ENCODE assay signal across 9 cellular contexts in genomic region chr1:44035726-44036408, GRCh38. TPM values are rescaled to one million over a fixed set of nuclear protein-coding genes. Genes with fewer than 3 reads are reported as not detected.
DNase-seq lines count a peak whose midpoint lies in the region; ATAC-seq and TF ChIP-seq lines count a peak whose summit lies in the region.
"Had no signal": no experiment of that assay in that cellular context is flagged by ENCODE, and none has a peak within 500 bp of the region (broad histone marks: within the 10 kb centered on the region; RNA-seq: fewer than 3 reads in every experiment).

No MANE protein-coding gene starts in this region.

- no peaks in the 10 kb centered on the region for H3K36me3 Mint-ChIP-seq in neural crest cell (ENCODE audit: low read depth)
- H3K36me3 Mint-ChIP-seq in endothelial cell (ENCODE audit: low read depth, unreplicated experiment), result no peaks in the 10 kb centered on the region
- H3K36me3 Mint-ChIP-seq in activated T-cell treated with anti-CD3 and anti-CD28 coated beads, Interleukin-2, amount 50 U/mL, for 24 hours (ENCODE audit: low read depth), result peaks cover 2% of the 10 kb centered on the region

- H3K9me3 ChIP-seq in BE2C (no peaks in the 10 kb centered on the region), PC-9 (ENCODE audit: insufficient read depth, low read depth) (no peaks in the 10 kb centered on the region)
- H3K9me3 ChIP-seq: BLaER1 treated with 17β-estradiol and CSF1 and Interleukin-3, amounts not matched to agents 10 nM and 100 nM had no signal

- intact Hi-C loops in PC-9 (cut with micrococcal nuclease; ENCODE audit: unreplicated experiment), result loop anchor here (1.0 to 10.0 kb wide), 6 partner anchors 31 to 769 kb away; partner anchors contain the start of genes BTBD19, DYNLT4, HYI and PLK3

- H3K27ac ChIP-seq in PC-9, result peak overlapping the region; percentile 20; the same call in 1 of the 2 replicates
- H3K27ac ChIP-seq: BLaER1 treated with 17β-estradiol and CSF1 and Interleukin-3, amounts not matched to agents 10 nM and 100 nM had no signal

- ATAC-seq in GM19395 (IDR thresholded peaks at IDR 0.05; ENCODE audit: unreplicated experiment) (no peak), HG03139 (IDR thresholded peaks at IDR 0.05; ENCODE audit: unreplicated experiment) (no peak)

- H3K4me1 Mint-ChIP-seq in neural crest cell (peaks cover 42% of the 10 kb centered on the region), endothelial cell (ENCODE audit: unreplicated experiment) (peaks cover 4% of the 10 kb centered on the region)
- H3K4me1 Mint-ChIP-seq in activated T-cell treated with anti-CD3 and anti-CD28 coated beads, Interleukin-2, amount 50 U/mL, for 24 hours (ENCODE audit: low read depth), result peaks cover 15% of the 10 kb centered on the region

- H3K4me1 ChIP-seq in BE2C, result peaks cover 8% of the 10 kb centered on the region
- peaks cover 29% of the 10 kb centered on the region for H3K4me1 ChIP-seq in PC-9 (replicated peaks; ENCODE audit: insufficient read depth)

- H3F3A ChIP-seq in PC-9 (ENCODE audit: insufficient read depth, low read depth), result peaks cover 32% of the 10 kb centered on the region; the same call in 1 of the 2 replicates

- H3K27me3 Mint-ChIP-seq in neural crest cell (ENCODE audit: low read depth), result no peaks in the 10 kb centered on the region
- peaks cover 11% of the 10 kb centered on the region for H3K27me3 Mint-ChIP-seq in endothelial cell (ENCODE audit: unreplicated experiment)
- H3K27me3 Mint-ChIP-seq in activated T-cell treated with anti-CD3 and anti-CD28 coated beads, Interleukin-2, amount 50 U/mL, for 24 hours, result peaks cover 4% of the 10 kb centered on the region

- no peak overlapping the region for H3K4me2 ChIP-seq in PC-9
- H3K4me2 ChIP-seq: BLaER1 treated with 17β-estradiol and CSF1 and Interleukin-3, amounts not matched to agents 10 nM and 100 nM had no signal

- H3K4me3 ChIP-seq in BE2C (ENCODE audit: low read depth, low read length) (no peak overlapping the region), PC-9 (no peak overlapping the region), epithelial cell of proximal tubule (ENCODE audit: low read depth, low read length) (no peak overlapping the region)
- H3K4me3 ChIP-seq: BLaER1 treated with 17β-estradiol and CSF1 and Interleukin-3, amounts not matched to agents 10 nM and 100 nM had no signal

- H3K27ac Mint-ChIP-seq in neural crest cell (ENCODE audit: unreplicated experiment), result no peak overlapping the region
- no peak overlapping the region for H3K27ac Mint-ChIP-seq in endothelial cell (ENCODE audit: unreplicated experiment)
- H3K27ac Mint-ChIP-seq in activated T-cell treated with anti-CD3 and anti-CD28 coated beads, Interleukin-2, amount 50 U/mL, for 24 hours, result no peak overlapping the region

- CTCF ChIA-PET in PC-9 (lab: Charles Lee), result interaction anchor here (1.0 to 2.5 kb wide), 4 partner anchors 13 to 273 kb away, joined by 3 to 25 read pairs (median 10); no protein-coding TSS in a partner anchor

- H3K36me3 ChIP-seq in BE2C, result no peaks in the 10 kb centered on the region
- H3K36me3 ChIP-seq in PC-9 (ENCODE audit: low read depth), result no peaks in the 10 kb centered on the region
- H3K36me3 ChIP-seq: BLaER1 treated with 17β-estradiol and CSF1 and Interleukin-3, amounts not matched to agents 10 nM and 100 nM had no signal

- POLR2A ChIA-PET in PC-9 (lab: Charles Lee; ENCODE audit: unreplicated experiment), result no interaction called here

- H3K4me3 Mint-ChIP-seq in neural crest cell (peak overlapping the region; percentile 61), endothelial cell (ENCODE audit: unreplicated experiment) (no peak overlapping the region)
- no peak overlapping the region for H3K4me3 Mint-ChIP-seq in activated T-cell treated with anti-CD3 and anti-CD28 coated beads, Interleukin-2, amount 50 U/mL, for 24 hours

- DNase-seq in BE2C (peak; percentile 43), PC-9 (no peak), epithelial cell of proximal tubule (ENCODE audit: low read depth) (no peak), neural crest cell (ENCODE audit: low read depth, low spot score) (no peak), endothelial cell (ENCODE audit: low spot score) (no peak)
- DNase-seq in activated T-cell treated with anti-CD3 and anti-CD28 coated beads, Interleukin-2, amount 50 U/mL, for 24 hours, result no peak

- TF ChIP-seq CTCF in BE2C (IDR thresholded peaks at IDR 0.05; ENCODE audit: low read depth, low read length) (peak; percentile 18), PC-9 (conservative IDR thresholded peaks at IDR 0.05) (no peak), epithelial cell of proximal tubule (conservative IDR thresholded peaks at IDR 0.05; ENCODE audit: low read depth, low read length) (peak; percentile 11), neural crest cell (conservative IDR thresholded peaks at IDR 0.05) (no peak), endothelial cell (IDR thresholded peaks at IDR 0.05; ENCODE audit: unreplicated experiment) (no peak)

- H4K20me1 ChIP-seq in PC-9 (ENCODE audit: insufficient read depth), result no peaks in the 10 kb centered on the region

- H2AFZ ChIP-seq in PC-9, result no peak overlapping the region

- no TSS peak for BruUV-seq in PC-9 (replicated peaks; lab: Mats Ljungman, UMichigan)

- 0 out of 2 replicates have a peak, but pooled peaks cover 3% of the 10 kb centered on the region for H3K79me2 ChIP-seq in PC-9 (ENCODE audit: low read depth)

- no peaks in the 10 kb centered on the region for H3K9me2 ChIP-seq in PC-9 (ENCODE audit: insufficient read depth)

- no peaks in the 10 kb centered on the region for H3K9me3 Mint-ChIP-seq in neural crest cell
- no peaks in the 10 kb centered on the region for H3K9me3 Mint-ChIP-seq in endothelial cell (ENCODE audit: unreplicated experiment)
- H3K9me3 Mint-ChIP-seq in activated T-cell treated with anti-CD3 and anti-CD28 coated beads, Interleukin-2, amount 50 U/mL, for 24 hours, result no peaks in the 10 kb centered on the region

- H3K27me3 ChIP-seq in BE2C (no peaks in the 10 kb centered on the region), PC-9 (ENCODE audit: insufficient read depth, low read depth) (no peaks in the 10 kb centered on the region)

RNA-seq across cellular contexts. Expression of gene SLC6A9, which starts 4.6 kb away (rescaled TPM):
- 11.2 TPM for polyA plus RNA-seq in BE2C (2012; ENCODE audit: insufficient read depth, insufficient read length, low read depth)
- total RNA-seq in PC-9 (2021) (57.7 and 70.1 TPM in 2 replicates), epithelial cell of proximal tubule (1.3 and 4.1 TPM in 2 replicates), neural crest cell (20.9 and 22.8 TPM in 2 replicates), endothelial cell (ENCODE audit: unreplicated experiment) (2.8 TPM)

RNA-seq across cellular contexts. Expression of gene CCDC24, which starts 44.5 kb away (rescaled TPM):
- polyA plus RNA-seq in BE2C (2012; ENCODE audit: insufficient read depth, insufficient read length, low read depth), result 2.0 TPM
- total RNA-seq in PC-9 (2021) (47.9 and 56.5 TPM in 2 replicates), epithelial cell of proximal tubule (6.6 and 7.3 TPM in 2 replicates), neural crest cell (4.9 and 5.5 TPM in 2 replicates), endothelial cell (ENCODE audit: unreplicated experiment) (4.2 TPM)

RNA-seq across cellular contexts. Expression of gene B4GALT2, which starts 56.9 kb away (rescaled TPM):
- 49.7 TPM for polyA plus RNA-seq in BE2C (2012; ENCODE audit: insufficient read depth, insufficient read length, low read depth)
- total RNA-seq in PC-9 (2021) (66.2 and 72.9 TPM in 2 replicates), epithelial cell of proximal tubule (69.5 and 105 TPM in 2 replicates), neural crest cell (88.7 and 91.8 TPM in 2 replicates), endothelial cell (ENCODE audit: unreplicated experiment) (35.4 TPM)

Comparison
In these comparisons a context has a peak if more than half of its experiments do, and no peak if none do; other contexts are left out.
1. CTCF ChIP-seq: peak in BE2C (single experiment) and epithelial cell of proximal tubule (single experiment); none in PC-9 (single experiment), neural crest cell (single experiment) and endothelial cell (single experiment).